Comparison of ENCODE assay signal across 12 cellular contexts in the genomic region with DNA sequence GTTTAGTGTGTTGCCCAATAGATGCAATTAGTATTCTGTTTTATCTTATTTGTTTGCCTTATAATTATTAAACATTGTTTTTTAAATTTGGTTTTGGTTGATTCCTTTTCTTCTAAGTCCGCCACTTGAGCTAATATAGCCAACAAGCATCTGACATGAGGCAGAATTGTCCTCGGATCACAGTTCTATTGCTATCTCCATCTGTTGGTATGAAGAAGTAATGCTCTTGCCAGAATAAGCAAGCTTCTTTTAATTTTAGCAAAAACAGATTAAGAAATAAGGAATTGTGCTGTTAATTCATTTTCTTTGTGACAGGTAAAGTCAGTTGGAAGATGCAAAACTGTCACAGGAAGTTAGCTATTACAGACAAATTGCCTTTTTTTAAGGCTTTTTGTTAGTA. TPM values are rescaled to one million over a fixed set of nuclear protein-coding genes. Genes with fewer than 3 reads are reported as not detected.
DNase-seq lines count a peak whose midpoint lies in the region; ATAC-seq and TF ChIP-seq lines count a peak whose summit lies in the region.
"Had no signal": no experiment of that assay in that cellular context is flagged by ENCODE, and none has a peak within 500 bp of the region (broad histone marks: within the 10 kb centered on the region; RNA-seq: fewer than 3 reads in every experiment).

No MANE protein-coding gene starts in this region.

- peak; percentile 44 for TF ChIP-seq CTCF in H9 (conservative IDR thresholded peaks at IDR 0.05)
- peak; percentile 51 for TF ChIP-seq CTCF in VCaP (conservative IDR thresholded peaks at IDR 0.05)
- TF ChIP-seq CTCF in omental fat pad (IDR thresholded peaks at IDR 0.05), result no peak
- no peak for TF ChIP-seq CTCF in vagina (IDR thresholded peaks at IDR 0.05)
- no peak for TF ChIP-seq CTCF in prostate gland (IDR thresholded peaks at IDR 0.05)

- H3K23me2 ChIP-seq in H9 (ENCODE audit: insufficient read length, low read depth, low read length, poor library complexity, severe bottlenecking), result no peaks in the 10 kb centered on the region

- H3K4me1 Mint-ChIP-seq in H9, result peaks cover 25 to 27% of the 10 kb centered on the region in 2 experiments

- no peak overlapping the region for H3K27ac Mint-ChIP-seq in H9

- H4K91ac ChIP-seq in H9 (ENCODE audit: insufficient read length, low read depth, low read length), result no peak overlapping the region

- no peaks in the 10 kb centered on the region for H4K20me1 ChIP-seq in H9 (ENCODE audit: control insufficient read depth, insufficient read depth, insufficient read length)

- H2BK12ac ChIP-seq in H9 (ENCODE audit: insufficient read length, low read depth, low read length), result no peak overlapping the region

- H3K18ac ChIP-seq in H9 (ENCODE audit: insufficient read length, low read depth, low read length), result no peak overlapping the region

- H3K4me3 ChIP-seq in vagina (no peak overlapping the region), prostate gland (no peak overlapping the region)
- H3K4me3 ChIP-seq: BLaER1 treated with 17β-estradiol and CSF1 and Interleukin-3, amounts not matched to agents 10 nM and 100 nM had no signal

- peak; percentile 21 for DNase-seq in ACHN
- no peak for DNase-seq in H9
- peak; percentile 20 for DNase-seq in globus pallidus (ENCODE audit: low spot score)
- no peak for DNase-seq in omental fat pad (ENCODE audit: low spot score)
- no peak for DNase-seq in vagina (ENCODE audit: extremely low spot score in 2 of 2)
- DNase-seq in activated CD4-positive, alpha-beta T cell treated with anti-CD3 and anti-CD28 coated beads for 1 hour, result no peak
- no peak for DNase-seq in prostate gland (ENCODE audit: low spot score)
- DNase-seq: kidney glomerular epithelial cell, NCI-H2081 had no signal

- H3K4me3 Mint-ChIP-seq in H9, result no peak overlapping the region

- TF ChIP-seq POLR2A in vagina (IDR thresholded peaks at IDR 0.05) (no peak), prostate gland (IDR thresholded peaks at IDR 0.05) (no peak)

- peaks cover 3 to 7% (median 7%) of the 10 kb centered on the region in 3 experiments; a peak in 5 of 7 replicates for H3K36me3 Mint-ChIP-seq in H9 (ENCODE audit: insufficient read depth in 1 of 3, low read depth in 3 of 3)

- no peak overlapping the region for H2BK120ac ChIP-seq in H9 (ENCODE audit: low read depth, low read length, poor library complexity, severe bottlenecking)

- H2BK15ac ChIP-seq in H9 (ENCODE audit: low read depth, low read length), result no peak overlapping the region

- no peak overlapping the region for H3K23ac ChIP-seq in H9 (ENCODE audit: insufficient read length, low read depth, low read length)

- ATAC-seq in omental fat pad (ENCODE audit: low FRiP score), result no peak
- ATAC-seq: esophagus mucosa had no signal

- no peaks in the 10 kb centered on the region; the same call in 1 of the 2 replicates for H3K79me2 ChIP-seq in H9 (ENCODE audit: insufficient read depth, low read length)

- H3K36me3 ChIP-seq in vagina (no peaks in the 10 kb centered on the region), prostate gland (no peaks in the 10 kb centered on the region)

- no peak overlapping the region for H3K4me2 ChIP-seq in H9 (ENCODE audit: insufficient read depth, insufficient read length, low read length)
- H3K4me2 ChIP-seq: BLaER1 treated with 17β-estradiol and CSF1 and Interleukin-3, amounts not matched to agents 10 nM and 100 nM had no signal

- no peak overlapping the region for H3T11ph ChIP-seq in H9 (ENCODE audit: low read length)

- H3K9me3 ChIP-seq in H9 (ENCODE audit: control insufficient read depth, low read depth, low read length), result no peaks in the 10 kb centered on the region
- H3K9me3 ChIP-seq in vagina, result no peaks in the 10 kb centered on the region
- H3K9me3 ChIP-seq in prostate gland, result no peaks in the 10 kb centered on the region
- H3K9me3 ChIP-seq: BLaER1 treated with 17β-estradiol and CSF1 and Interleukin-3, amounts not matched to agents 10 nM and 100 nM had no signal

- H2AFZ ChIP-seq in H9 (ENCODE audit: low read length), result no peak overlapping the region

- no peaks in the 10 kb centered on the region for H3K27me3 ChIP-seq in H9 (ENCODE audit: insufficient read depth, low read length)
- H3K27me3 ChIP-seq in vagina, result no peaks in the 10 kb centered on the region
- no peaks in the 10 kb centered on the region for H3K27me3 ChIP-seq in prostate gland (replicated peaks; ENCODE audit: insufficient read depth)
- H3K27me3 ChIP-seq: BLaER1 treated with 17β-estradiol and CSF1 and Interleukin-3, amounts not matched to agents 10 nM and 100 nM had no signal

- no peak overlapping the region for H2AK5ac ChIP-seq in H9 (ENCODE audit: insufficient read length, low read length)

- peaks cover 0 to 3% of the 10 kb centered on the region in 2 experiments; a peak in 3 of 5 replicates for H3K9me3 Mint-ChIP-seq in H9

- no peak overlapping the region for H3K56ac ChIP-seq in H9 (ENCODE audit: insufficient read length, low read depth, low read length)

- H2BK5ac ChIP-seq in H9 (ENCODE audit: insufficient read length, low read length), result no peak overlapping the region

- no peaks in the 10 kb centered on the region for H3K27me3 Mint-ChIP-seq in H9 (ENCODE audit: low read depth)

- H4K8ac ChIP-seq in H9 (replicated peaks; ENCODE audit: insufficient read length, low read depth, low read length), result no peak overlapping the region

- H4K5ac ChIP-seq in H9 (ENCODE audit: insufficient read length, low read depth, low read length), result no peak overlapping the region

- H3K79me1 ChIP-seq in H9 (ENCODE audit: insufficient read depth, low read depth, low read length, poor library complexity, severe bottlenecking), result no peaks in the 10 kb centered on the region

- H3K14ac ChIP-seq in H9 (ENCODE audit: insufficient read depth, low read length), result no peak overlapping the region

- H3K27ac ChIP-seq in H9 (ENCODE audit: insufficient read length, low read depth, low read length) (no peak overlapping the region), VCaP (no peak overlapping the region), vagina (no peak overlapping the region), prostate gland (no peak overlapping the region)
- H3K27ac ChIP-seq: BLaER1 treated with 17β-estradiol and CSF1 and Interleukin-3, amounts not matched to agents 10 nM and 100 nM had no signal

- WGBS in H9 (ENCODE audit: extremely low coverage, insufficient read length, low lambda C conversion rate), result no CpG with 5 or more reads among the region's 2 CpGs
- 78% methylated on average over 2 of the region's 2 CpGs for WGBS in prostate gland

- no peak overlapping the region for H3K4ac ChIP-seq in H9 (ENCODE audit: low read depth, low read length)

- no peak overlapping the region for H3K9ac ChIP-seq in H9 (ENCODE audit: extremely low read depth, insufficient read length, low read length)
- H3K9ac ChIP-seq: BLaER1 treated with 17β-estradiol and CSF1 and Interleukin-3, amounts not matched to agents 10 nM and 100 nM had no signal

- peaks cover 3% of the 10 kb centered on the region for H3K4me1 ChIP-seq in H9 (ENCODE audit: insufficient read depth, low read length)
- no peaks in the 10 kb centered on the region for H3K4me1 ChIP-seq in vagina
- no peaks in the 10 kb centered on the region for H3K4me1 ChIP-seq in prostate gland (replicated peaks)

- H2BK20ac ChIP-seq in H9 (ENCODE audit: low read depth, low read length, poor library complexity, severe bottlenecking), result no peak overlapping the region

- in situ Hi-C loops in ACHN (cut with HindIII; ENCODE audit: low pct_ligation_motif_present, low pct_unique_long_range_greater_than_20kb, low sequenced_read_pairs), result no loop called here

- intact Hi-C loops in vagina (cut with DNase I) (no loop called here), prostate gland (cut with DNase I) (no loop called here)

RNA-seq across cellular contexts. Expression of a gene that starts 54.3 kb away (rescaled TPM):
- total RNA-seq in H9 (2021) (58.8 and 59.0 TPM in 2 replicates), omental fat pad (10 to 100 TPM; 11.1 to 17.5 (median 15.7) TPM), vagina (18.2 TPM), prostate gland (10 to 100 TPM in 1 of 2 donors, 1 to 10 TPM in 1; 9.3 to 51.5 TPM)

RNA-seq across cellular contexts. Expression of a gene that starts 54.6 kb away (rescaled TPM):
- total RNA-seq in H9 (2021) (15.4 and 16.7 TPM in 2 replicates), omental fat pad (1 to 10 TPM; 3.3 to 4.0 (median 3.9) TPM), vagina (1.5 TPM), prostate gland (10 to 100 TPM in 1 of 2 donors, 1 to 10 TPM in 1; 5.1 to 11.1 TPM)

Comparison
In these comparisons a context has a peak if more than half of its experiments do, and no peak if none do; other contexts are left out.
1. DNase-seq: peak in ACHN (single experiment) and globus pallidus (single experiment); none in H9 (single experiment), omental fat pad (single experiment), vagina (0 of 2), activated CD4-positive, alpha-beta T cell treated with anti-CD3 and anti-CD28 coated beads for 1 hour (single experiment) and prostate gland (single experiment).
2. CTCF ChIP-seq: peak in H9 (single experiment) and VCaP (single experiment); none in omental fat pad (0 of 3), vagina (0 of 3) and prostate gland (0 of 4).